In the genomic region with DNA sequence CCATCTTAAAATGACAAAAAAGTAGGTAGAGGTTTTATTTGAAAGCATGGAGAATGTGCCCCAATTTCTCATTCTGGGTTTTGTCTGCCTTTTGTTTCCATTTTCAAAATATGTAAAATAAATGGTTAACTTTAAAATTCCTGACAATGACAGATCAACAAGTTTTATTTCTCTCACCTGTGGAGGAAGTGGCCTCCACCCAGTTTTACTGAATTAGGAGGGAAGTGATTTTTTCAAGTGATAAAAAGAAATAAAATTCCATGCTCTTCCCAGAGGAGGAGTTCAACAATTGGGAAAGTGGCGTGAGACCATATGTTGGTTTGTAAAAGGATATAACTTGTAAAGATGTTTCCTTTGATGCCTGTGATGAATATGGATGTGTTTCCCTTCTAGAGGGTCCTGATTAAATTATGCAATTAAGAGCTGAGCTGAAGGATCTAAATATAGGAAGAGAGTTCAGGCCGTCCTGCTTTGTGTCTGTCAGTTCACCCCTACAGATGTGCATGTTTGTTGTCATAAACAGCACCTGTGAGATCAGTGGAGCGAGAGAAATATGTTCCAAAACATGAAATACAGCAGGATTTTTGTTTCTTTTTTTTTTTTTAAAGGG, we compare ENCODE assay signal across 2 cellular contexts.
TF ChIP-seq lines count a peak whose summit lies in the region.

No MANE protein-coding gene starts in this region.

TF ChIP-seq in GM12878, 131 proteins besides CTCF, POLR2A, EP300 and RAD21 (continued from another document):
- no peak for TF ChIP-seq NRF1 (conservative IDR thresholded peaks at IDR 0.05; ENCODE audit: low read depth, low read length)
- no peak for TF ChIP-seq CBX5 (IDR thresholded peaks at IDR 0.05; ENCODE audit: low read depth)
- TF ChIP-seq TCF12 (IDR thresholded peaks at IDR 0.05; ENCODE audit: low read depth, low read length), result 0 out of 2 replicates have a peak, but pooled peaks have one; percentile 22
- TF ChIP-seq TARDBP (IDR thresholded peaks at IDR 0.05; ENCODE audit: borderline replicate concordance), result no peak
- no peak for TF ChIP-seq BMI1 (IDR thresholded peaks at IDR 0.05; ENCODE audit: borderline replicate concordance)
- TF ChIP-seq ZNF384 (IDR thresholded peaks at IDR 0.05; ENCODE audit: borderline replicate concordance, low read depth, low read length), result no peak

TF ChIP-seq in HEK293T, 16 proteins besides CTCF, POLR2A, EP300 and RAD21 (continued from another document):
- TF ChIP-seq LEF1 (IDR thresholded peaks at IDR 0.05; ENCODE audit: borderline replicate concordance) (no peak), NFRKB (IDR thresholded peaks at IDR 0.05) (no peak), ZNF384 (IDR thresholded peaks at IDR 0.05) (no peak)
